1 cellular context compared by ENCODE assay signal in genomic region chr15:26443321-26443720, GRCh38.
TF ChIP-seq lines count a peak whose summit lies in the region.

No MANE protein-coding gene starts in this region.

TF ChIP-seq in HepG2, 621 proteins besides CTCF, POLR2A, EP300 and RAD21 (continued from another document):
- TF ChIP-seq DPF2 (CRISPR knock-in tag; IDR thresholded peaks at IDR 0.05; ENCODE audit: borderline replicate concordance, low read depth), result no peak
- no peak for TF ChIP-seq ZSCAN22 (CRISPR knock-in tag; IDR thresholded peaks at IDR 0.05)
- no peak for TF ChIP-seq ZNF510 (CRISPR knock-in tag; IDR thresholded peaks at IDR 0.05; ENCODE audit: low read depth)
TF ChIP-seq in HepG2: peak in this region for 1.
